13 cellular contexts compared by ENCODE assay signal in genomic region chr16:19874816-19875546, GRCh38. TPM values are rescaled to one million over a fixed set of nuclear protein-coding genes. Genes with fewer than 3 reads are reported as not detected.
DNase-seq lines count a peak whose midpoint lies in the region; ATAC-seq and TF ChIP-seq lines count a peak whose summit lies in the region.
"Had no signal": no experiment of that assay in that cellular context is flagged by ENCODE, and none has a peak within 500 bp of the region (broad histone marks: within the 10 kb centered on the region; RNA-seq: fewer than 3 reads in every experiment).

No MANE protein-coding gene starts in this region.

- 53 to 62% (median 54%) methylated on average over 19 of the region's 19 CpGs for WGBS in psoas muscle, 3 donors
- 55 to 66% (median 58%) methylated on average over 19 of the region's 19 CpGs for WGBS in spleen, 5 donors

- no peak for ATAC-seq in psoas muscle
- no peak for ATAC-seq in GM19395 (IDR thresholded peaks at IDR 0.05; ENCODE audit: unreplicated experiment)

- H3K9me3 Mint-ChIP-seq in CD14-positive monocyte: peaks cover 0 to 5% (median 0%) of the 10 kb centered on the region in 7 donors
- H3K9me3 Mint-ChIP-seq: nephron progenitor cell had no signal

- no peak overlapping the region for H3K27ac Mint-ChIP-seq in CD14-positive monocyte

- TF ChIP-seq CTCF in psoas muscle (IDR thresholded peaks at IDR 0.05): no peak
- TF ChIP-seq CTCF in CD14-positive monocyte (IDR thresholded peaks at IDR 0.05): no peak
- TF ChIP-seq CTCF in spleen (IDR thresholded peaks at IDR 0.05 in 8 of 11, conservative IDR thresholded peaks at IDR 0.05 in 3 of 11): no peak

- H3K36me3 Mint-ChIP-seq in CD14-positive monocyte: no peaks in the 10 kb centered on the region

- intact Hi-C loops in psoas muscle (cut with DNase I) (loop anchor here (5.0 kb wide), 2 partner anchors 33 to 158 kb away; partner anchors contain the start of genes IQCK (in 1 of the 2) and KNOP1 (in 1 of the 2)), CD14-positive monocyte (cut with micrococcal nuclease) (no loop called here), spleen (cut with DNase I; ENCODE audit: low total_unique reads) (no loop called here)

- peaks cover 11% of the 10 kb centered on the region for H3K4me1 Mint-ChIP-seq in CD14-positive monocyte

- no peaks in the 10 kb centered on the region for H3K9me3 ChIP-seq in psoas muscle
- H3K9me3 ChIP-seq in spleen: no peaks in the 10 kb centered on the region
- H3K9me3 ChIP-seq: tibial artery had no signal

- peak; percentile 47 for DNase-seq in NCI-H146 (lab: John Stamatoyannopoulos, UW)
- DNase-seq in NCI-H146 treated with DMSO at 0.1 percent for 48 hours (lab: John Stamatoyannopoulos, UW; ENCODE audit: unreplicated experiment): no peak
- peak; percentile 36 for DNase-seq in NCI-H1092 (lab: John Stamatoyannopoulos, UW)
- peak in 1 of 61 donors; percentile 26 for DNase-seq in caudate nucleus (lab: John Stamatoyannopoulos, UW)
- DNase-seq in psoas muscle: no peak
- no peak for DNase-seq in CD14-positive monocyte (ENCODE audit: low spot score)
- no peak for DNase-seq in spleen
- DNase-seq: activated CD4-positive, alpha-beta T cell treated with anti-CD3 and anti-CD28 coated beads, Interleukin-2, amount 50 U/mL, for 1 hour; DND-41; nephron progenitor cell; stimulated activated CD4-positive, alpha-beta T cell treated with anti-CD3 and anti-CD28 coated beads, Interleukin-12 subunit alpha, Interleukin-12 subunit beta, amount 100 ng/mL, for 4 hours; tibial artery had no signal

- H3K27me3 ChIP-seq in psoas muscle (ENCODE audit: insufficient read depth in 3 of 3, low read length in 2 of 3) (no peaks in the 10 kb centered on the region), spleen (replicated peaks in 1 of 7) (peaks cover 0 to 10% (median 0%) of the 10 kb centered on the region in 7 donors)
- H3K27me3 ChIP-seq: tibial artery had no signal

- TF ChIP-seq POLR2A in spleen (IDR thresholded peaks at IDR 0.05): no peak

- H3K27ac ChIP-seq in caudate nucleus (ENCODE audit: low read depth, low read length) (peak overlapping the region; percentile 67), psoas muscle (peak overlapping the region; percentile 92), spleen (no peak overlapping the region)
- H3K27ac ChIP-seq: tibial artery had no signal

- H3K4me3 ChIP-seq in psoas muscle: no peak overlapping the region
- no peak overlapping the region for H3K4me3 ChIP-seq in spleen
- H3K4me3 ChIP-seq: tibial artery had no signal

- H3K4me1 ChIP-seq in psoas muscle (peaks cover 40% of the 10 kb centered on the region), spleen (no peaks in the 10 kb centered on the region)

- H3K36me3 ChIP-seq in psoas muscle (ENCODE audit: insufficient read depth in 1 of 2, low read depth in 1 of 2): peaks cover 0 to 27% of the 10 kb centered on the region in 2 donors
- H3K36me3 ChIP-seq in spleen: no peaks in the 10 kb centered on the region

- no peak overlapping the region for H3K4me3 Mint-ChIP-seq in CD14-positive monocyte
- H3K4me3 Mint-ChIP-seq: nephron progenitor cell had no signal

- peaks cover 7 to 9% (median 8%) of the 10 kb centered on the region in 3 donors for H3K27me3 Mint-ChIP-seq in CD14-positive monocyte (ENCODE audit: low read depth in 3 of 3)

RNA-seq across cellular contexts. Expression of gene GPRC5B, which starts 9.7 kb away (rescaled TPM):
- total RNA-seq in psoas muscle (100 to 1,000 TPM in 3 of 4 donors, 10 to 100 TPM in 1; 38.5 to 124 (median 109) TPM), spleen (1 to 10 TPM; 4.0 to 8.6 (median 7.2) TPM)
- polyA plus RNA-seq in psoas muscle (10 to 100 TPM; 25.3 to 55.7 (median 50.9) TPM), CD14-positive monocyte (under 1 TPM in 1 of 2 donors, not detected in 1; 0.06 TPM), spleen (1 to 10 TPM; 5.1 to 6.5 (median 5.8) TPM)

Comparison
In these comparisons a context has a peak if more than half of its experiments do, and no peak if none do; other contexts are left out.
1. DNase-seq: peak in NCI-H146 (single experiment) and NCI-H1092 (single experiment); none in NCI-H146 treated with DMSO at 0.1 percent for 48 hours (single experiment), psoas muscle (0 of 2), CD14-positive monocyte (single experiment) and spleen (single experiment).
2. H3K27ac ChIP-seq: peak in caudate nucleus (single experiment) and psoas muscle (single experiment); none in spleen (0 of 8).
3. RNA of gene GPRC5B, which starts 9.7 kb away (polyA plus RNA-seq): 25.3 to 55.7 TPM in psoas muscle and 5.1 to 6.5 TPM in spleen; 0.06 TPM in CD14-positive monocyte; every median in the first group is over 4 times any median in the second.
4. intact Hi-C loops: an anchor here in psoas muscle (5.0 kb wide); none called in CD14-positive monocyte and spleen.